ENCODE assay signal across 7 cellular contexts in the genomic region with DNA sequence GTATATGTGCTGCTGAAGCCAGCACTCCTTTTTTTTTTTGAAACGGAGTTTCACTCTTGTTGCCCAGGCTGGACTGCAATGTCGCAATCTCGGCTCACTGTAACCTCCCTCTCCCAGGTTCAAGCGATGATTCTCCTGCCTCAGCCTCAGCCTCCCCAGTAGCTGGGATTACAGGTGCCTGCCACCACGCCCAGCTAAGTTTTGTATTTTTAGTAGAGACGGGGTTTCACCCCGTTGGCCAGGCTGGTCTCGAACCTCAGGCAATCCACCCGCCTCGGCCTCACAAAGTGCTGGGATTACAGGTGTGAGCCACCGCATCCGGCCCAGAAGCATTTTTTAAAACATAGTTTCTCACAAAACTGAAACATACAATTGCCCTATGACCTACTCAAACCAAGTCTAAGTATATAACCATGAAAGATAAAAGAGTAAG. TPM values are rescaled to one million over a fixed set of nuclear protein-coding genes. Genes with fewer than 3 reads are reported as not detected.
DNase-seq lines count a peak whose midpoint lies in the region; ATAC-seq and TF ChIP-seq lines count a peak whose summit lies in the region.
"Not testable (repeated sequence)": the region's sequence is repeated elsewhere in the genome, so short reads cannot be mapped to it uniquely, and the experiment has no call there.

No MANE protein-coding gene starts in this region.

- TF ChIP-seq CTCF in GM12865 (IDR thresholded peaks at IDR 0.05; ENCODE audit: insufficient read depth, low read depth, low read length, missing control alignments); WTC11 (IDR thresholded peaks at IDR 0.05); chondrocyte (IDR thresholded peaks at IDR 0.05); right lobe of liver (IDR thresholded peaks at IDR 0.05); psoas muscle (IDR thresholded peaks at IDR 0.05): not testable (repeated sequence)

- peaks cover 0 to 36% (median 1%) of the 10 kb centered on the region in 4 donors for H3K4me1 ChIP-seq in right lobe of liver
- peaks cover 47% of the 10 kb centered on the region for H3K4me1 ChIP-seq in psoas muscle

- H3K4me3 Mint-ChIP-seq in WTC11 (peak overlapping the region; percentile 90), chondrocyte (ENCODE audit: unreplicated experiment) (peak overlapping the region; percentile 98)

- not testable (repeated sequence) for TF ChIP-seq POLR2A in right lobe of liver (IDR thresholded peaks at IDR 0.05)

- peaks cover 47% of the 10 kb centered on the region for H3K4me1 Mint-ChIP-seq in WTC11
- H3K4me1 Mint-ChIP-seq in chondrocyte (ENCODE audit: low read depth) = peaks cover 53% of the 10 kb centered on the region

- not testable (repeated sequence) for H3K9me3 ChIP-seq in MG63, right lobe of liver, psoas muscle

- H3K36me3 Mint-ChIP-seq in WTC11 = peaks cover 20% of the 10 kb centered on the region
- not testable (repeated sequence) for H3K36me3 Mint-ChIP-seq in chondrocyte (ENCODE audit: low read depth)

- DNase-seq in GM12865 (ENCODE audit: low read depth) (peak; percentile 81), right lobe of liver (peak in 2 of 3 donors; percentile 34 to 55)
- not testable (repeated sequence) for DNase-seq in MG63; WTC11 (ENCODE audit: low spot score); chondrocyte (ENCODE audit: low spot score); psoas muscle
- DNase-seq in activated T-helper 9 cell treated with anti-CD3 and anti-CD28 coated beads, Interleukin-2, amount 50 U/mL, for 16 hours (ENCODE audit: low read depth) = peak; percentile 2

- ATAC-seq in WTC11, right lobe of liver, psoas muscle: not testable (repeated sequence)

- H3K27me3 ChIP-seq in MG63; right lobe of liver; psoas muscle (ENCODE audit: insufficient read depth in 3 of 3, low read length in 2 of 3): not testable (repeated sequence)

- H3K4me3 ChIP-seq in GM12865 (ENCODE audit: low read depth, low read length) (peak overlapping the region; percentile 72), MG63 (peak overlapping the region; percentile 87; the same call in 1 of the 2 replicates), psoas muscle (peak overlapping the region; percentile 97)
- H3K4me3 ChIP-seq in right lobe of liver = not testable (repeated sequence)

- not testable (repeated sequence) for H3K9me3 Mint-ChIP-seq in WTC11; chondrocyte (ENCODE audit: low read depth)

- H3K27me3 Mint-ChIP-seq in WTC11 (ENCODE audit: low read depth); chondrocyte (ENCODE audit: low read depth): not testable (repeated sequence)

- CTCF ChIA-PET in WTC11 (lab: Charles Lee) = not testable (repeated sequence)

- H3K36me3 ChIP-seq in MG63; right lobe of liver; psoas muscle (ENCODE audit: insufficient read depth in 1 of 2, low read depth in 1 of 2): not testable (repeated sequence)

- WGBS in right lobe of liver (ENCODE audit: insufficient coverage, low coverage, low lambda C conversion rate, missing lambda C conversion rate) = 95% methylated on average over 6 of the region's 12 CpGs
- WGBS in psoas muscle, 3 donors = 86 to 97% (median 93%) methylated on average over 11 to 12 of the region's 12 CpGs

- POLR2A ChIA-PET in WTC11 (lab: Charles Lee) = interaction anchor here (0.6 kb wide), 1 partner anchor 1664 kb away, joined by 3 read pairs; no protein-coding TSS in a partner anchor

- not testable (repeated sequence) for H3K27ac ChIP-seq in right lobe of liver
- H3K27ac ChIP-seq in psoas muscle = peak overlapping the region; percentile 100

- intact Hi-C loops in right lobe of liver (cut with DNase I) = not testable (repeated sequence)
- intact Hi-C loops in psoas muscle (cut with DNase I) = loop anchor here in 1 of 2 donors (5.0 kb wide), 1 partner anchor 83 kb away; a partner anchor contains a TSS

- not testable (repeated sequence) for H3K27ac Mint-ChIP-seq in WTC11
- peak overlapping the region; percentile 27 for H3K27ac Mint-ChIP-seq in chondrocyte (ENCODE audit: unreplicated experiment)

RNA-seq across cellular contexts. Expression of a gene that starts 2.5 kb away (rescaled TPM):
- 77.3 and 105 TPM in 2 replicates for total RNA-seq in MG63 (2014; rRNA removed; shearing (Covaris generic); ENCODE audit: low replicate concordance)
- total RNA-seq in WTC11 (2021) (103 to 110 TPM (median 105 TPM) in 3 replicates), chondrocyte (83.4 to 89.6 TPM (median 85.8 TPM) in 3 replicates), right lobe of liver (10 to 100 TPM; 49.6 to 94.5 (median 66.0) TPM), psoas muscle (100 to 1,000 TPM; 105 to 212 (median 156) TPM)
- 100 to 1,000 TPM in 2 of 3 donors, 10 to 100 TPM in 1; 89.3 to 237 (median 129) TPM for polyA plus RNA-seq in psoas muscle
